In the genomic region with DNA sequence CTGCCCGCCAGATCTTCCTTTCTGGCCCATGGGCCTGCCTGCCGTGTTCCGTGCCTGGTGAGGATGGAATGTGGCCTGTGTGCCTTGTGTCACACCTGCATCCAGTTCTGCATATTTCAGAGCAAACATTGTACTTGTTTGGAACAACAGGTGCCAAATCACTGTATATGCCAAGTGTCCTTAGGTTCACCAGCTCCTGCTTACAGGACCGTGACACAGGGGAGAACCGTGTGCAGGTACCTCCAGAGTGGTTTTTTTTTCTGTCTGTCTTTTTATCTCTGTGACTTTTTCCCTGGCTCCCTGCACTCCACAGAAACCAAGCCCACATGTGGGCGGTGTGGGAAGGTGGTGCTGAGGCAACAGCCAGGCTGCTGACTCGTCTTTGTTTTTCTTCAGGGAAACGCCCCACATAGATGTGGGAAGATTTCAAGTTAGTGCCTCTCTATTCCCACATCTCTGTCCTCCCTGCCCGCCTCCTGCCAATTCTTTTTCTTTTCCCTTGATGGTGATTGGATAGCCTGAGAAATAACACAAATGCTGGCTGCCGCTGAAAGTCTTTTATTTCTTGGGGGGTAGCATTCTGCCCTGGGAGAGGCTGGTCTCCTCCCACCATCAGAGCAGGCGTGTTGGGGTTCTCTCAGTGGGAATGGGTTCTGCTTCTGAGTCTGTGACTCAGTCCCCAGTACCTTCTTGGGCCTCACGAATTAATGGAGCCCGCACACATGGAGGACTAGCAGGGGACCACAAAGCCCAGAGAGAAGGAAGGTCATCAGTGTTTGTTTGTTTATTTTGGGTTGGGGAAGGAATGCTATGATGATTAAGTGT, we compare ENCODE assay signal across 1 cellular context.
TF ChIP-seq lines count a peak whose summit lies in the region.

No MANE protein-coding gene starts in this region.

TF ChIP-seq in IMR-90, 13 proteins besides CTCF, POLR2A, EP300 and RAD21:
- TF ChIP-seq MXI1 (IDR thresholded peaks at IDR 0.05; ENCODE audit: borderline replicate concordance, low read depth, low read length) (no peak), CEBPB (IDR thresholded peaks at IDR 0.05; ENCODE audit: low read depth, low read length) (peak; percentile 57; the same call in 1 of the 2 replicates)
